In genomic region chr2:195842932-195843331, GRCh38 we compare ENCODE assay signal across 17 cellular contexts.
DNase-seq lines count a peak whose midpoint lies in the region; ATAC-seq and TF ChIP-seq lines count a peak whose summit lies in the region.
"Had no signal": no experiment of that assay in that cellular context is flagged by ENCODE, and none has a peak within 500 bp of the region (broad histone marks: within the 10 kb centered on the region; RNA-seq: fewer than 3 reads in every experiment).

No MANE protein-coding gene starts in this region.

- no peak overlapping the region for H3K27ac Mint-ChIP-seq in CD8-positive, alpha-beta T cell
- no peak overlapping the region for H3K27ac Mint-ChIP-seq in central memory CD8-positive, alpha-beta T cell (ENCODE audit: low read depth)
- H3K27ac Mint-ChIP-seq: H9, natural killer cell had no signal

- no peaks in the 10 kb centered on the region for H3K27me3 ChIP-seq in CD8-positive, alpha-beta T cell (ENCODE audit: insufficient read depth, low read length)
- no peaks in the 10 kb centered on the region for H3K27me3 ChIP-seq in foreskin keratinocyte
- H3K27me3 ChIP-seq: MG63, tibial artery had no signal

- H3K27me3 Mint-ChIP-seq in CD8-positive, alpha-beta T cell (ENCODE audit: low read depth), result no peaks in the 10 kb centered on the region
- peaks cover 8% of the 10 kb centered on the region for H3K27me3 Mint-ChIP-seq in central memory CD8-positive, alpha-beta T cell

- DNase-seq in CD8-positive, alpha-beta T cell, result no peak
- no peak for DNase-seq in central memory CD8-positive, alpha-beta T cell (ENCODE audit: low spot score in 2 of 2)
- no peak for DNase-seq in GM10266 (ENCODE audit: extremely low spot score)
- no peak for DNase-seq in foreskin keratinocyte
- DNase-seq: activated gamma-delta T cell treated with Interleukin-2 at 50 U/mL for 16 hours, H9, MG63, natural killer cell, NCI-H2029, NCI-H526, tibial artery had no signal

- H3K4me3 Mint-ChIP-seq in CD8-positive, alpha-beta T cell, result peak overlapping the region; percentile 71
- peak overlapping the region; percentile 50 for H3K4me3 Mint-ChIP-seq in central memory CD8-positive, alpha-beta T cell
- H3K4me3 Mint-ChIP-seq: H9, natural killer cell had no signal

- TF ChIP-seq CTCF in CD8-positive, alpha-beta T cell (IDR thresholded peaks at IDR 0.05), result no peak
- TF ChIP-seq CTCF in GM10266 (IDR thresholded peaks at IDR 0.05; ENCODE audit: control insufficient read depth, insufficient read depth, low read depth, missing control alignments) (no peak), foreskin keratinocyte (conservative IDR thresholded peaks at IDR 0.05) (no peak)

- CTCF ChIA-PET in CD8-positive, alpha-beta T cell (lab: Charles Lee), result no interaction called here

- H3K4me1 Mint-ChIP-seq in CD8-positive, alpha-beta T cell (ENCODE audit: low read depth), result peaks cover 11% of the 10 kb centered on the region
- no peaks in the 10 kb centered on the region for H3K4me1 Mint-ChIP-seq in central memory CD8-positive, alpha-beta T cell
- H3K4me1 Mint-ChIP-seq: H9 had no signal

- H3K9me3 Mint-ChIP-seq in CD8-positive, alpha-beta T cell, result peaks cover 5% of the 10 kb centered on the region
- no peaks in the 10 kb centered on the region for H3K9me3 Mint-ChIP-seq in central memory CD8-positive, alpha-beta T cell
- H3K9me3 Mint-ChIP-seq: H9, natural killer cell had no signal

- no peak overlapping the region for H3K4me3 ChIP-seq in CD8-positive, alpha-beta T cell (ENCODE audit: low read depth, low read length)
- H3K4me3 ChIP-seq: coronary artery, MG63, smooth muscle cell, tibial artery had no signal

- H3K36me3 Mint-ChIP-seq in CD8-positive, alpha-beta T cell, result no peaks in the 10 kb centered on the region
- no peaks in the 10 kb centered on the region for H3K36me3 Mint-ChIP-seq in central memory CD8-positive, alpha-beta T cell (ENCODE audit: insufficient read depth)
- H3K36me3 Mint-ChIP-seq: natural killer cell had no signal

- no peak for ATAC-seq in CD8-positive, alpha-beta T cell
- ATAC-seq in GM18511 (IDR thresholded peaks at IDR 0.05; ENCODE audit: unreplicated experiment) (peak; percentile 50), HG03432 (IDR thresholded peaks at IDR 0.05; ENCODE audit: unreplicated experiment) (peak; percentile 56), foreskin keratinocyte (no peak), HG02870 (IDR thresholded peaks at IDR 0.05; ENCODE audit: unreplicated experiment) (no peak)
- no peak for ATAC-seq in central memory CD8-positive, alpha-beta T cell (replicated peaks; ENCODE audit: extremely low read depth, poor library complexity, severe bottlenecking)
- ATAC-seq: natural killer cell had no signal

- intact Hi-C loops in CD8-positive, alpha-beta T cell (cut with DNase I, micrococcal nuclease), result no loop called here

- POLR2A ChIA-PET in CD8-positive, alpha-beta T cell (lab: Charles Lee), result interaction anchor here (0.7 kb wide), 1 partner anchor 16 kb away, joined by 4 read pairs; no protein-coding TSS in a partner anchor

- H3K36me3 ChIP-seq in CD8-positive, alpha-beta T cell (ENCODE audit: insufficient read depth, low read length), result no peaks in the 10 kb centered on the region
- H3K36me3 ChIP-seq: MG63, tibial artery had no signal

- no peak overlapping the region for H3K27ac ChIP-seq in CD8-positive, alpha-beta T cell (ENCODE audit: low read depth, low read length)
- H3K27ac ChIP-seq in foreskin keratinocyte, result no peak overlapping the region
- H3K27ac ChIP-seq: coronary artery, tibial artery, VCaP had no signal

- peaks cover 10% of the 10 kb centered on the region for H3K4me1 ChIP-seq in CD8-positive, alpha-beta T cell (ENCODE audit: insufficient read depth, low read length)
- H3K4me1 ChIP-seq in foreskin keratinocyte, result no peaks in the 10 kb centered on the region
- H3K4me1 ChIP-seq: tibial artery had no signal

- H3K9me3 ChIP-seq in CD8-positive, alpha-beta T cell (ENCODE audit: low read length), result no peaks in the 10 kb centered on the region
- H3K9me3 ChIP-seq: tibial artery had no signal

Comparison
In these comparisons a context has a peak if more than half of its experiments do, and no peak if none do; other contexts are left out.
1. ATAC-seq: peak in GM18511 (single experiment) and HG03432 (single experiment); none in CD8-positive, alpha-beta T cell (single experiment), central memory CD8-positive, alpha-beta T cell (single experiment), foreskin keratinocyte (single experiment) and HG02870 (single experiment).